ENCODE assay signal across 1 cellular context in genomic region chr9:134185536-134186011, GRCh38.
TF ChIP-seq lines count a peak whose summit lies in the region.

No MANE protein-coding gene starts in this region.

TF ChIP-seq in GM12878, 131 proteins besides CTCF, POLR2A, EP300 and RAD21 (continued from another document and continues in another):
- TF ChIP-seq ZBTB33 (IDR thresholded peaks at IDR 0.05) (no peak), ASH2L (IDR thresholded peaks at IDR 0.05; ENCODE audit: borderline replicate concordance, low read depth) (no peak), SP1 (IDR thresholded peaks at IDR 0.05; ENCODE audit: low read depth, low read length) (no peak), ZZZ3 (IDR thresholded peaks at IDR 0.05; ENCODE audit: control insufficient read depth, insufficient read length, low read depth) (no peak), ATF2 (IDR thresholded peaks at IDR 0.05; ENCODE audit: low read length) (no peak), RELA (IDR thresholded peaks at IDR 0.05; ENCODE audit: borderline replicate concordance, partially characterized antibody) (no peak), MYC (IDR thresholded peaks at IDR 0.05; ENCODE audit: insufficient read depth, insufficient read length, insufficient replicate concordance, low read length, severe bottlenecking) (no peak), YY1 (IDR thresholded peaks at IDR 0.05; ENCODE audit: low read depth, low read length) (no peak), NKRF (conservative IDR thresholded peaks at IDR 0.05) (0 out of 2 replicates have a peak, but pooled peaks have one; percentile 27), MXI1 (IDR thresholded peaks at IDR 0.05; ENCODE audit: low read depth, low read length) (no peak), SIX5 (IDR thresholded peaks at IDR 0.05; ENCODE audit: low read depth, low read length, severe bottlenecking) (no peak), ZNF274 (IDR thresholded peaks at IDR 0.05; ENCODE audit: insufficient read depth, insufficient read length) (no peak), NBN (IDR thresholded peaks at IDR 0.05) (0 out of 2 replicates have a peak, but pooled peaks have one; percentile 38), CEBPZ (IDR thresholded peaks at IDR 0.05; ENCODE audit: low read depth, low read length) (no peak), E4F1 (IDR thresholded peaks at IDR 0.05; ENCODE audit: borderline replicate concordance, partially characterized antibody) (no peak), SMC3 (IDR thresholded peaks at IDR 0.05; ENCODE audit: borderline replicate concordance, low read length) (no peak), MTA2 (IDR thresholded peaks at IDR 0.05; ENCODE audit: low read depth) (no peak; the same call in 1 of the 2 replicates), PAX8 (IDR thresholded peaks at IDR 0.05) (no peak), IKZF2 (IDR thresholded peaks at IDR 0.05) (peak; percentile 84 to 88), JUNB (IDR thresholded peaks at IDR 0.05) (no peak), RFX5 (IDR thresholded peaks at IDR 0.05; ENCODE audit: low read depth, low read length) (no peak), SRF (IDR thresholded peaks at IDR 0.05; ENCODE audit: low read depth in 2 of 2, low read length in 2 of 2) (no peak), IKZF1 (conservative IDR thresholded peaks at IDR 0.05) (peak; percentile 80), REST (IDR thresholded peaks at IDR 0.05; ENCODE audit: low read depth, low read length) (no peak), EGR1 (IDR thresholded peaks at IDR 0.05; ENCODE audit: borderline replicate concordance in 1 of 2, low read depth in 2 of 2, low read length in 2 of 2) (no peak), SMAD1 (IDR thresholded peaks at IDR 0.05; ENCODE audit: low read depth, partially characterized antibody) (peak; percentile 33), CEBPB (IDR thresholded peaks at IDR 0.05; ENCODE audit: borderline replicate concordance in 1 of 2, low read depth in 2 of 2, low read length in 2 of 2) (no peak), BHLHE40 (IDR thresholded peaks at IDR 0.05; ENCODE audit: borderline replicate concordance in 1 of 2, low read depth in 2 of 2, low read length in 1 of 2) (peak; percentile 15 to 53; a peak in 3 of 4 replicates), RCOR1 (conservative IDR thresholded peaks at IDR 0.05; ENCODE audit: low read depth, low read length) (no peak), TAF1 (IDR thresholded peaks at IDR 0.05; ENCODE audit: borderline replicate concordance, low read depth, low read length) (no peak), IRF5 (IDR thresholded peaks at IDR 0.05; ENCODE audit: borderline replicate concordance) (no peak), SPI1 (IDR thresholded peaks at IDR 0.05; ENCODE audit: borderline replicate concordance, insufficient read depth, low read depth, low read length) (no peak), CREB1 (IDR thresholded peaks at IDR 0.05; ENCODE audit: low read depth) (no peak), USF1 (IDR thresholded peaks at IDR 0.05; ENCODE audit: borderline replicate concordance, extremely low read length, insufficient read depth, low read depth, low read length) (no peak), PBX3 (IDR thresholded peaks at IDR 0.05; ENCODE audit: insufficient replicate concordance, low read depth, low read length) (no peak), SUZ12 (IDR thresholded peaks at IDR 0.05; ENCODE audit: unreplicated experiment) (no peak), KDM1A (IDR thresholded peaks at IDR 0.05; ENCODE audit: borderline replicate concordance) (no peak), STAT1 (conservative IDR thresholded peaks at IDR 0.05) (no peak), ZNF384 (IDR thresholded peaks at IDR 0.05; ENCODE audit: borderline replicate concordance, low read depth, low read length) (peak; percentile 53; the same call in 1 of the 2 replicates), CHD2 (IDR thresholded peaks at IDR 0.05; ENCODE audit: borderline replicate concordance, low read depth, low read length) (no peak), PML (IDR thresholded peaks at IDR 0.05; ENCODE audit: low read length) (no peak), FOXM1 (IDR thresholded peaks at IDR 0.05; ENCODE audit: low read depth, low read length) (no peak), KLF5 (IDR thresholded peaks at IDR 0.05; ENCODE audit: partially characterized antibody) (no peak), ZNF622 (IDR thresholded peaks at IDR 0.05) (no peak)
